11 cellular contexts compared by ENCODE assay signal in genomic region chr9:22105005-22105722, GRCh38.
A peak's percentile ranks its signal among the peaks of the same experiment; 100 is the strongest.
DNase-seq lines count a peak whose midpoint lies in the region; ATAC-seq and TF ChIP-seq lines count a peak whose summit lies in the region.
"Had no signal": no experiment of that assay in that cellular context is flagged by ENCODE, and none has a peak within 500 bp of the region (broad histone marks: within the 10 kb centered on the region; RNA-seq: fewer than 3 reads in every experiment).

No MANE protein-coding gene starts in this region.

- POLR2A ChIA-PET in GM10248 (lab: Yijun Ruan, JAX), result no interaction called here

- peaks cover 36% of the 10 kb centered on the region for H3K4me1 Mint-ChIP-seq in T-helper 17 cell
- H3K4me1 Mint-ChIP-seq: central memory CD8-positive, alpha-beta T cell had no signal

- DNase-seq in GM10248 (ENCODE audit: extremely low spot score) (peak; percentile 28), T-helper 17 cell (no peak), NCI-H1436 (lab: John Stamatoyannopoulos, UW) (no peak), NCI-H226 (no peak), AG20443 (ENCODE audit: low spot score) (no peak)
- no peak for DNase-seq in activated CD4-positive, alpha-beta T cell treated with anti-CD3 and anti-CD28 coated beads for 4 hours
- DNase-seq: NCI-H446 had no signal

- H3K27me3 Mint-ChIP-seq in T-helper 17 cell, result no peaks in the 10 kb centered on the region
- H3K27me3 Mint-ChIP-seq: central memory CD8-positive, alpha-beta T cell had no signal

- peak overlapping the region; percentile 9 for H3K4me3 Mint-ChIP-seq in T-helper 17 cell
- H3K4me3 Mint-ChIP-seq: central memory CD8-positive, alpha-beta T cell had no signal

- CTCF ChIA-PET in GM10248 (lab: Yijun Ruan, JAX), result interaction anchor here (0.8 to 3.0 kb wide), 5 partner anchors 9 to 25 kb away, joined by 3 to 10 read pairs (median 4); no protein-coding TSS in a partner anchor

- peaks cover 2% of the 10 kb centered on the region for H3K36me3 Mint-ChIP-seq in T-helper 17 cell (ENCODE audit: low read depth)

- peak overlapping the region; percentile 29 for H3K27ac Mint-ChIP-seq in T-helper 17 cell

- ATAC-seq in GM19351 (IDR thresholded peaks at IDR 0.05; ENCODE audit: unreplicated experiment), result peak; percentile 97
- peak; percentile 99 for ATAC-seq in HG02973 (IDR thresholded peaks at IDR 0.05; ENCODE audit: unreplicated experiment)
- ATAC-seq in T-helper 17 cell, result no peak

- H3K9me3 ChIP-seq in T-helper 17 cell (ENCODE audit: control insufficient read depth, low read length, poor library complexity, severe bottlenecking), result no peaks in the 10 kb centered on the region
- H3K9me3 ChIP-seq: upper lobe of left lung had no signal

- TF ChIP-seq CTCF in GM10248 (IDR thresholded peaks at IDR 0.05; ENCODE audit: control extremely low read depth, extremely low read depth, low read depth, missing control alignments), result no peak
